8 cellular contexts compared by ENCODE assay signal in the genomic region with DNA sequence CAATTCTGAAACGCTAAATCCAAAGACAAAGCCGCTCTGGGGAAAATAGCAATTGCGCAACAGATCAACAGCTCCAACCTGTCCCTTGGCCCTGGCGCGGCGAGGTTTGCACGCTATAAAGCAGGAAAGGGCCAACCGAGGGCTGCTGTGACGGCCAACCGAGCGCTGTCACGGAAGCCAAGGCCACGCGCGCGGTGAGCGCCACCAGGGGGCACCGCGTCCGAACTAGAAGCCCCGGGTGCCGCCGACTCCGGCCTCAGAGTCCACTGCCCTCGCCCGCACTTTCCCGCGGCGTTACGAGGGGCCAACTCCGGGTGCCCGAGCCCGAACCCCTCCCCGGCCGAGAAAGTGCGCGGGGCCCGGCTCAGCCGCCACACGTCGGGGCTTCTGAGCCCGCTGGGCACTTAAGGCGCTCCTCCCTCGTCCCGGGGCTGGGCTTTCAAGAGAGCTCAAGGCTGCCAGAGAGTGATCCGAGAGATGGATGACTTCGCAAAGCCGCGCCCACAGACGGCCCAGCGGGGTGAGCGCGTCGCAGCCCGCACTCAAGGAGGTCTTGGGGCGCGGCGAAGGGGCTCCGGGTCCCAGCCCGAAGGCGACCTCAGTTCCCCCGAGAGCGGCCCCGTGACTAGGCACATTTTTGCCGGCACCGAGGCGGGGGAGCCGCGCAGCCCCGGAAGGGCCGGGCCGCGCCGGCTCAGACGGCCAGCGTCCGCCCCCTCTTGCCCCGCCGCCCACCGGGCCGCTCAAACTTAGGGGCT. TPM values are rescaled to one million over a fixed set of nuclear protein-coding genes. Genes with fewer than 3 reads are reported as not detected.
DNase-seq lines count a peak whose midpoint lies in the region; ATAC-seq and TF ChIP-seq lines count a peak whose summit lies in the region.

No MANE protein-coding gene starts in this region.

- H3K27me3 ChIP-seq in right cardiac atrium (ENCODE audit: control insufficient read depth, insufficient read depth): no peaks in the 10 kb centered on the region
- H3K27me3 ChIP-seq in uterus: no peaks in the 10 kb centered on the region

- peak; percentile 85 to 98 (median 91) for TF ChIP-seq CTCF in uterus (IDR thresholded peaks at IDR 0.05)

- peak overlapping the region; percentile 98 for H3K4me3 Mint-ChIP-seq in T-helper 1 cell treated with Interleukin-12 subunit alpha and Interleukin-12 subunit beta and Interleukin-4 antibody, amounts not matched to agents 30 μg/mL and 1 μg/mL, for 36 hours

- H3K9me3 Mint-ChIP-seq in T-helper 1 cell treated with Interleukin-12 subunit alpha and Interleukin-12 subunit beta and Interleukin-4 antibody, amounts not matched to agents 30 μg/mL and 1 μg/mL, for 36 hours: peaks cover 3% of the 10 kb centered on the region

- WGBS in right cardiac atrium: under 1% methylated on average over 81 of the region's 81 CpGs

- H3K27ac ChIP-seq in angular gyrus (ENCODE audit: low read depth, low read length): peak overlapping the region; percentile 97
- peak overlapping the region; percentile 100 for H3K27ac ChIP-seq in right cardiac atrium (ENCODE audit: low read length)
- peak overlapping the region; percentile 99 to 100 for H3K27ac ChIP-seq in uterus

- H3K4me3 ChIP-seq in right cardiac atrium (ENCODE audit: low read length) (peak overlapping the region; percentile 90), uterus (peak overlapping the region; percentile 78 to 88)

- H3K36me3 Mint-ChIP-seq in T-helper 1 cell treated with Interleukin-12 subunit alpha and Interleukin-12 subunit beta and Interleukin-4 antibody, amounts not matched to agents 30 μg/mL and 1 μg/mL, for 36 hours (ENCODE audit: low read depth): peaks cover 37% of the 10 kb centered on the region

- DNase-seq in NCI-H1694 (lab: John Stamatoyannopoulos, UW): peak; percentile 90
- DNase-seq in right cardiac atrium: peak; percentile 98 to 100 (median 99)
- peak; percentile 91 for DNase-seq in pulmonary artery endothelial cell (ENCODE audit: low read depth, low spot score)
- DNase-seq in uterus: peak; percentile 99

- no peaks in the 10 kb centered on the region for H3K36me3 ChIP-seq in uterus

- H3K9me3 ChIP-seq in right cardiac atrium (ENCODE audit: control insufficient read depth, low read length) (no peaks in the 10 kb centered on the region), uterus (no peaks in the 10 kb centered on the region)

- H3K4me1 Mint-ChIP-seq in T-helper 1 cell treated with Interleukin-12 subunit alpha and Interleukin-12 subunit beta and Interleukin-4 antibody, amounts not matched to agents 30 μg/mL and 1 μg/mL, for 36 hours (ENCODE audit: low read depth): peaks cover 52% of the 10 kb centered on the region

- intact Hi-C loops in right cardiac atrium (cut with DNase I) (loop anchor here (5.0 to 10.0 kb wide), 6 partner anchors 51 to 131 kb away; partner anchors contain the start of genes HNRNPA3 (in 2 of the 4) and AGPS (in 1 of the 4)), uterus (cut with DNase I; ENCODE audit: low total_unique reads) (loop anchor here (5.0 to 10.0 kb wide), 2 partner anchors 51 to 1139 kb away; partner anchors contain the start of genes HNRNPA3, HOXD8 and HOXD9)

- H3K4me1 ChIP-seq in right cardiac atrium (ENCODE audit: control insufficient read depth, insufficient read depth, low read length): no peaks in the 10 kb centered on the region
- H3K4me1 ChIP-seq in uterus: peaks cover 4 to 12% of the 10 kb centered on the region in 2 donors

- no peaks in the 10 kb centered on the region for H3K27me3 Mint-ChIP-seq in T-helper 1 cell treated with Interleukin-12 subunit alpha and Interleukin-12 subunit beta and Interleukin-4 antibody, amounts not matched to agents 30 μg/mL and 1 μg/mL, for 36 hours (ENCODE audit: low read depth)

- ATAC-seq in GM18498 (IDR thresholded peaks at IDR 0.05; ENCODE audit: unreplicated experiment): peak; percentile 55
- ATAC-seq in HG02885 (IDR thresholded peaks at IDR 0.05; ENCODE audit: poor library complexity, unreplicated experiment): peak; percentile 49
- peak; percentile 83 to 85 for ATAC-seq in right cardiac atrium

- H3K27ac Mint-ChIP-seq in T-helper 1 cell treated with Interleukin-12 subunit alpha and Interleukin-12 subunit beta and Interleukin-4 antibody, amounts not matched to agents 30 μg/mL and 1 μg/mL, for 36 hours: peak overlapping the region; percentile 99

- TF ChIP-seq POLR2A in uterus (IDR thresholded peaks at IDR 0.05): peak; percentile 69 to 75

RNA-seq across cellular contexts. Expression of gene NFE2L2, which starts 0.9 kb away (rescaled TPM):
- total RNA-seq in right cardiac atrium (10 to 100 TPM; 70.0 to 95.7 (median 77.7) TPM), pulmonary artery endothelial cell (29.7 and 50.7 TPM in 2 replicates), uterus (100 to 1,000 TPM in 1 of 4 donors, 10 to 100 TPM in 3; 53.0 to 148 (median 90.0) TPM)
- polyA plus RNA-seq in right cardiac atrium: 55.8 TPM

RNA-seq across cellular contexts. Expression of gene HNRNPA3, which starts 51.0 kb away (rescaled TPM):
- total RNA-seq in right cardiac atrium: 100 to 1,000 TPM in 1 of 4 donors, 10 to 100 TPM in 3; 66.9 to 110 (median 84.2) TPM
- polyA plus RNA-seq in right cardiac atrium: 74.1 TPM
- 50.7 and 83.7 TPM in 2 replicates for total RNA-seq in pulmonary artery endothelial cell
- 100 to 1,000 TPM in 2 of 4 donors, 10 to 100 TPM in 2; 56.4 to 256 (median 107) TPM for total RNA-seq in uterus

Comparison
In these comparisons a context has a peak if more than half of its experiments do, and no peak if none do; other contexts are left out.
1. Peak in every context shown above with its lines: DNase-seq, ATAC-seq, H3K4me3 ChIP-seq and H3K27ac ChIP-seq.